Comparison of ENCODE assay signal across 8 cellular contexts in the genomic region with DNA sequence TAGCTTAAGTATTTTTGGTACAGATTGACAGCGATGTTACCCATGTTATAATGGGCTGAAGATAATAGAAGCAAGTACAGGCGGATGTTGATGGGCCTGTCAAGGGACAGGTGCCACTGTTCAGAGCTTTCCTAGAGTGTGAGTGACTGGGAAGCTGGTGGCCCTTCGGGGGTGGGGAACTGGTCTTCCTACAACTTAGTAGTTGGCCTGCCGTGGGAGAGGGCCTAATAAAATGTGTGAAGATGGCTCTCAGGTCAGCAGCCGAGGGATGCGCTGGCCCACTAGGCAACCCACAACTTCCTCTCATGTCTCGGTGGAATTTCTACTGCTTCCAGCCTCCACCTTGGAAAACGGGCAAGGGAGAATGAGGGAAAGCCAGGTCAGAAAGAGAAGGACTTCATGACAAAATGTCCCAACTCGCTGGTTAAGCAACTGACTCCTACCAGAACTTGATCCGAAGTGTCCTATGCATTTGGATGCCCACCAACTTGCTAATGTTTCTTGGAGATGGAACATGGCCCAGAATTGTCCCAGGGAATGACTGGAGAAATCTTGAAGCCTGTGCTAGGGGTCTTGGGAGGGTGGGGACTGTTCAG. TPM values are rescaled to one million over a fixed set of nuclear protein-coding genes. Genes with fewer than 3 reads are reported as not detected.
DNase-seq lines count a peak whose midpoint lies in the region; FAIRE-seq and TF ChIP-seq lines count a peak whose summit lies in the region.

No MANE protein-coding gene starts in this region.

- H3K36me3 ChIP-seq in BJ (ENCODE audit: control insufficient read depth, insufficient read depth, low read length) (peaks cover 1% of the 10 kb centered on the region; the same call in 1 of the 2 replicates), colonic mucosa (peaks cover 3% of the 10 kb centered on the region)

- H3K4me3 Mint-ChIP-seq in IgD-negative memory B cell = peak overlapping the region; percentile 82 to 88 (median 88)
- peak overlapping the region; percentile 82 to 90 (median 84) for H3K4me3 Mint-ChIP-seq in nephron

- H3K9ac ChIP-seq in colonic mucosa (ENCODE audit: low read depth in 2 of 2, low read length in 2 of 2) = peak overlapping the region in 1 of 2 donors; percentile 72

- H3K27ac Mint-ChIP-seq in IgD-negative memory B cell = peak overlapping the region; percentile 46 to 85 (median 64)
- peak overlapping the region; percentile 32 to 71 (median 52) for H3K27ac Mint-ChIP-seq in nephron

- intact Hi-C loops in colonic mucosa (cut with DNase I) = loop anchor here (10.0 kb wide), 1 partner anchor 92 kb away; a partner anchor contains a TSS

- TF ChIP-seq POLR2A in H54 (IDR thresholded peaks at IDR 0.05; ENCODE audit: low read depth, low read length) = no peak

- H3K4me1 Mint-ChIP-seq in IgD-negative memory B cell (peaks cover 7 to 38% (median 22%) of the 10 kb centered on the region in 3 donors), nephron (peaks cover 38% of the 10 kb centered on the region)

- no peaks in the 10 kb centered on the region for H3K9me3 ChIP-seq in colonic mucosa

- CTCF ChIA-PET in BJ (lab: Yijun Ruan, JAX) = no interaction called here

- H3K4me1 ChIP-seq in colonic mucosa = no peaks in the 10 kb centered on the region

- H3K36me3 Mint-ChIP-seq in IgD-negative memory B cell = peaks cover 5% of the 10 kb centered on the region
- peaks cover 12% of the 10 kb centered on the region for H3K36me3 Mint-ChIP-seq in nephron (ENCODE audit: low read depth)

- DNase-seq in BJ (ENCODE audit: low read depth) (no peak), colonic mucosa (no peak), NCI-H1048 (lab: John Stamatoyannopoulos, UW) (no peak), DMS79 (lab: John Stamatoyannopoulos, UW) (no peak), DMS79 treated with DMSO at 0.1 percent for 48 hours (lab: John Stamatoyannopoulos, UW) (no peak), H54 (ENCODE audit: insufficient read length, low spot score) (no peak)

- H3K27me3 ChIP-seq in BJ (ENCODE audit: control insufficient read depth, insufficient read depth, low read length) = no peaks in the 10 kb centered on the region
- no peaks in the 10 kb centered on the region for H3K27me3 ChIP-seq in colonic mucosa

- FAIRE-seq in H54 (lab: Jason Lieb, UNC) = no peak

- peak overlapping the region; percentile 81 for H3K4me3 ChIP-seq in BJ (ENCODE audit: low read depth, low read length)
- H3K4me3 ChIP-seq in colonic mucosa = peak overlapping the region; percentile 81

- H3K27me3 Mint-ChIP-seq in IgD-negative memory B cell (no peaks in the 10 kb centered on the region), nephron (ENCODE audit: low read depth) (peaks cover 7% of the 10 kb centered on the region)

- H3K9me3 Mint-ChIP-seq in IgD-negative memory B cell (no peaks in the 10 kb centered on the region), nephron (no peaks in the 10 kb centered on the region)

- POLR2A ChIA-PET in BJ (lab: Charles Lee) = no interaction called here

- H3K27ac ChIP-seq in colonic mucosa = no peak overlapping the region

- TF ChIP-seq CTCF in BJ (IDR thresholded peaks at IDR 0.05; ENCODE audit: insufficient read depth, low read depth, low read length) (no peak), colonic mucosa (IDR thresholded peaks at IDR 0.05) (no peak), nephron (IDR thresholded peaks at IDR 0.05; ENCODE audit: unreplicated experiment in 3 of 3) (no peak)

RNA-seq across cellular contexts. Expression of a gene that starts 1.4 kb away (rescaled TPM):
- polyA plus RNA-seq in BJ (2011; rRNA removed) (50.4 and 76.7 TPM in 2 replicates), IgD-negative memory B cell (28.9 TPM)
- polyA minus RNA-seq in BJ (2011; rRNA and poly(A)+ RNA removed) = 40.0 and 44.2 TPM in 2 replicates
- 10 to 100 TPM; 26.1 to 32.2 TPM for total RNA-seq in colonic mucosa
